1 cellular context compared by ENCODE assay signal in the genomic region with DNA sequence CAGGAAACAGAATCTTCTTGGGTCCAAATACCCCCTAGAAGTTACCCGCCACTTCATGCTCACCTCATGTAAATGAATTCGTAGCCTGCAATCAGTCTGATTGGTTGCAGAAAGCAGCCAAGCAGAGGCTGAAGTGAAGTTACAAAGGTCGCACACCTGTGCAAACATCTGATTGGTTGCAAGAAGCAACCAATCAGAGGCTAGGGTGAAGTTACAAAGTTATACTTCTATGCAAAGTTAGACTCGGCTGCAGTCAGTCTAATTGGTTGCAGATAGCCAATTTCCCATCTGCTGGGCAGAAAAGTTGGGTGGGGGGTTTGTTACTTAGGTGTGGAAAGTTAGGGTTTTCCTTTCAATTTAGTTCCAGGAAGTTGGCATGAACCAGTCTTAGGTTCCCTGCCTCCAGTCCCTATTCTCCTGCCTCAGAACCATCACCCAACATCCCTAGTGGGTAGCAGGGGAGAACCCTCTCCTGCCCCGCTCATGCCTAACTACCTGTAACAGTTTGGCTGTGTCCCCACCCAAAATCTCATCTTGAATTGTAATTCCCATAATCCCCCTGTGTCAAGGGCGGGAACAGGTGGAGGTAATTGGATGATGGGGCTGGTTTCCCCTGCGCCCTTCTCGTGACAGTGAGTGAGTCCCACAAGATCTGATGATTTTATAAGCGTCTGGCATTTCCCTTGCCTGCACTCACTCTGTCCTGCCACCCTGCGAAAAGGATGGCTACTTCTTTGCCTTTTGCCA.
TF ChIP-seq lines count a peak whose summit lies in the region.

No MANE protein-coding gene starts in this region.

TF ChIP-seq in GM23338, 12 proteins besides CTCF, POLR2A, EP300 and RAD21 (continued from another document):
- TF ChIP-seq ZNF462 (CRISPR knock-in tag; IDR thresholded peaks at IDR 0.05) (no peak), EZH2 (IDR thresholded peaks at IDR 0.05; ENCODE audit: low read depth, unreplicated experiment) (no peak), EZH2phosphoT487 (IDR thresholded peaks at IDR 0.05; ENCODE audit: unreplicated experiment) (no peak), POLR2AphosphoS5 (IDR thresholded peaks at IDR 0.05; ENCODE audit: low read depth) (no peak), NANOG (IDR thresholded peaks at IDR 0.05; ENCODE audit: borderline replicate concordance) (no peak), STAT1 (IDR thresholded peaks at IDR 0.05; ENCODE audit: unreplicated experiment) (no peak)
TF ChIP-seq in GM23338: peak in this region for 0.
